In the genomic region with DNA sequence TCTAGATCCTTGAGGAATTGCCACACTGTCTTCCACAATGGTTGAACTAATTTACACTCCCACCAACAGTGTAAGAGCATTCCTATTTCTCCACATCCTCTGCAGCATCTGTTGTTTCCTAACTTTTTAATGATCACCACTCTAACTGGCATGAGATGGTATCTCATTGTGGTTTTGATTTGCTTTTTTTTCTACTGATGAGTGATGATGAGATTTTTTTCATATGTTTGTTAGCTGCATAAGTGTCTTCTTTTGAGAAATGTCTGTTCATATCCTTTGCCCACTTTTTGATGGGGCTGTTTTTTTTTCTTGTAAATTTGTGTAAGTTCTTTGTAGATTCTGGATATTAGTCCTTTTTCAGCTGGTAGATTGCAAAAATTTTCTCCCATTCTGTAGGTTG, we compare ENCODE assay signal across 3 cellular contexts. TPM values are rescaled to one million over a fixed set of nuclear protein-coding genes. Genes with fewer than 3 reads are reported as not detected.
"Had no signal": no experiment of that assay in that cellular context is flagged by ENCODE, and none has a peak within 500 bp of the region (broad histone marks: within the 10 kb centered on the region; RNA-seq: fewer than 3 reads in every experiment).

No MANE protein-coding gene starts in this region.

RNA-seq across cellular contexts. Expression of gene DCN, which starts 24.7 kb away (rescaled TPM):
- total RNA-seq: dermis microvascular lymphatic vessel endothelial cell, endodermal cell had no signal
- polyA plus RNA-seq: naive thymus-derived CD4-positive, alpha-beta T cell had no signal
